In the genomic region with DNA sequence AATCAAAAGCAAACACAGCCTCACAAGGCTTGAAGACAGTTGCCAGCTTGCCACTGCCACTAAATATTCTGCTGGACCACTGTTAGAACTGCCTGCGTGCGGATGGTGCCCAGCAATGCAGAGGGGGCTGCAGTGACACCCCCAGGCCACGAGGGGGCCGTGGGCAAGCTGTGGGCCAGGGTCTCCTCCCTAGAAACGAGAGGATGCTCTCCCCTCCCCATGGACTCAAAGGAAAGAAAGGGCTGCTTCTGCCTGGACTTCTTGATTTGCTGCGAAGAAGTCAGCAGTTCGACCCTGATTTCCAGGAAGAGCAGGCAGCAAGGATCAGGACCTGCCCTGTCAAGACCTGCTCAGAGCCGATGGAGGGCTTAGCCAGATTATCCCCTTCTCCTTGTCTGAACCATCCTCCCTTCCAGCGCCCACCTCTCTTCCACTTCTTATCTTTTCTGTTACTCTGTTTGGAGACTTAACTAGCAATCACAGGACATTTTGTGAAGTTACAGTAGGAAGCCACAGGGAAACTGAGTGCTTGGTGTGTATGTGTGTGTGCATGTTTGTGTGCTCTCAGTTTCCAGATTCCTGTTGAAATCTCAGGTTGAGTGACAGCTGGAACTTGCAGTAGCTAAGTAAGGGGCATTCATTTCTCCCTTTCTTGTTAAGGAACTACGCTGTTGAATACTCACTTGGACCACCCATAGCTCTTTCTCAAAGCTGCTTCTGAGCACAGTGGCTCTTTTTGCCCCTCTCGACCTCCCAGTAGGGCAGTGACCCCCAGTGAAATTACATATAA, we compare ENCODE assay signal across 8 cellular contexts. TPM values are rescaled to one million over a fixed set of nuclear protein-coding genes. Genes with fewer than 3 reads are reported as not detected.
DNase-seq lines count a peak whose midpoint lies in the region; ATAC-seq and TF ChIP-seq lines count a peak whose summit lies in the region.

No MANE protein-coding gene starts in this region.

- ATAC-seq in SK-N-SH treated with all-trans-retinoic acid at 6 μM for 48 hours (peak; percentile 21; the same call in 1 of the 3 replicates), GM21515 (IDR thresholded peaks at IDR 0.05; ENCODE audit: unreplicated experiment) (no peak), HG02678 (IDR thresholded peaks at IDR 0.05; ENCODE audit: unreplicated experiment) (no peak)

- H3K4me3 ChIP-seq in HEK293 (ENCODE audit: low read depth, low read length): no peak overlapping the region

- no peak overlapping the region for H3K27ac ChIP-seq in HEK293 (ENCODE audit: extremely low read depth, low read depth, low read length)

- no peaks in the 10 kb centered on the region for H3K36me3 ChIP-seq in HEK293 (ENCODE audit: control insufficient read depth in 2 of 2, insufficient read depth in 1 of 2, low read length in 2 of 2)

- H3K27me3 Mint-ChIP-seq in brain: peaks cover 2% of the 10 kb centered on the region

- CTCF ChIA-PET in HEK293 (lab: Yijun Ruan, JAX): interaction anchor here (0.5 to 3.2 kb wide), 21 partner anchors 9 to 768 kb away, joined by 3 to 12 read pairs (median 4); no protein-coding TSS in a partner anchor

- peaks cover 64% of the 10 kb centered on the region for H3K4me1 Mint-ChIP-seq in brain

- TF ChIP-seq CTCF in HEK293 (tag by site-specific recombination; IDR thresholded peaks at IDR 0.05) (peak; percentile 81), brain (conservative IDR thresholded peaks at IDR 0.05) (peak; percentile 84 to 97)

- H3K9me3 Mint-ChIP-seq in brain: no peaks in the 10 kb centered on the region

- peak overlapping the region; percentile 84 to 93 (median 87) for H3K4me3 Mint-ChIP-seq in brain

- peak overlapping the region; percentile 72 to 91 (median 85) for H3K27ac Mint-ChIP-seq in brain

- DNase-seq in Ammon's horn (ENCODE audit: low spot score) (peak; percentile 75), islet precursor cell (peak; percentile 83)
- peak; percentile 58 for DNase-seq in stimulated activated CD4-positive, alpha-beta T cell treated with anti-CD3 and anti-CD28 coated beads, Interleukin-4, amount 100 ng/mL, for 1 hour

- H3K36me3 Mint-ChIP-seq in brain: no peaks in the 10 kb centered on the region

- POLR2A ChIA-PET in HEK293 (lab: Yijun Ruan, JAX): interaction anchor here (0.5 to 1.0 kb wide), 3 partner anchors 13 to 372 kb away, joined by 4 to 6 read pairs (median 4); a partner anchor contains a TSS

- no peaks in the 10 kb centered on the region; the same call in 1 of the 2 replicates for H3K4me1 ChIP-seq in HEK293 (ENCODE audit: control insufficient read depth, insufficient read depth, low read length)

- H3K9me3 ChIP-seq in HEK293 (ENCODE audit: control insufficient read depth, insufficient read depth, low read depth, low read length): no peaks in the 10 kb centered on the region

TF ChIP-seq in HEK293, 187 proteins besides CTCF, POLR2A, EP300 and RAD21 (continues in another document):
- no peak for TF ChIP-seq MZF1 (tag by site-specific recombination; IDR thresholded peaks at IDR 0.05; ENCODE audit: borderline replicate concordance)
- no peak for TF ChIP-seq ZNF624 (tag by site-specific recombination; IDR thresholded peaks at IDR 0.05)
- TF ChIP-seq SP7 (tag by site-specific recombination; IDR thresholded peaks at IDR 0.05): no peak
- TF ChIP-seq ZNF184 (tag by site-specific recombination; IDR thresholded peaks at IDR 0.05): no peak
- TF ChIP-seq, protein P1, sequence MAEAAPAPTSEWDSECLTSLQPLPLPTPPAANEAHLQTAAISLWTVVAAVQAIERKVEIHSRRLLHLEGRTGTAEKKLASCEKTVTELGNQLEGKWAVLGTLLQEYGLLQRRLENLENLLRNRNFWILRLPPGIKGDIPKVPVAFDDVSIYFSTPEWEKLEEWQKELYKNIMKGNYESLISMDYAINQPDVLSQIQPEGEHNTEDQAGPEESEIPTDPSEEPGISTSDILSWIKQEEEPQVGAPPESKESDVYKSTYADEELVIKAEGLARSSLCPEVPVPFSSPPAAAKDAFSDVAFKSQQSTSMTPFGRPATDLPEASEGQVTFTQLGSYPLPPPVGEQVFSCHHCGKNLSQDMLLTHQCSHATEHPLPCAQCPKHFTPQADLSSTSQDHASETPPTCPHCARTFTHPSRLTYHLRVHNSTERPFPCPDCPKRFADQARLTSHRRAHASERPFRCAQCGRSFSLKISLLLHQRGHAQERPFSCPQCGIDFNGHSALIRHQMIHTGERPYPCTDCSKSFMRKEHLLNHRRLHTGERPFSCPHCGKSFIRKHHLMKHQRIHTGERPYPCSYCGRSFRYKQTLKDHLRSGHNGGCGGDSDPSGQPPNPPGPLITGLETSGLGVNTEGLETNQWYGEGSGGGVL (tag by site-specific recombination; IDR thresholded peaks at IDR 0.05): no peak
- peak; percentile 46; the same call in 1 of the 2 replicates for TF ChIP-seq ZBTB17 (tag by site-specific recombination; IDR thresholded peaks at IDR 0.05)
- TF ChIP-seq ZNF404 (tag by site-specific recombination; IDR thresholded peaks at IDR 0.05): no peak
- TF ChIP-seq ZNF549 (tag by site-specific recombination; IDR thresholded peaks at IDR 0.05): no peak
- TF ChIP-seq, protein P2, sequence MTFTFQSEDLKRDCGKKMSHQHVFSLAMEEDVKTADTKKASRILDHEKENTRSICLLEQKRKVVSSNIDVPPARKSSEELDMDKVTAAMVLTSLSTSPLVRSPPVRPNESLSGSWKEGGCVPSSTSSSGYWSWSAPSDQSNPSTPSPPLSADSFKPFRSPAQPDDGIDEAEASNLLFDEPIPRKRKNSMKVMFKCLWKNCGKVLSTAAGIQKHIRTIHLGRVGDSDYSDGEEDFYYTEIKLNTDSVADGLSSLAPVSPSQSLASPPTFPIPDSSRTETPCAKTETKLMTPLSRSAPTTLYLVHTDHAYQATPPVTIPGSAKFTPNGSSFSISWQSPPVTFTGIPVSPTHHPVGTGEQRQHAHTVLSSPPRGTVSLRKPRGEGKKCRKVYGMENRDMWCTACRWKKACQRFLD (tag by site-specific recombination; IDR thresholded peaks at IDR 0.05): no peak
- no peak for TF ChIP-seq OSR2 (tag by site-specific recombination; IDR thresholded peaks at IDR 0.05)
- TF ChIP-seq ZBTB8A (tag by site-specific recombination; IDR thresholded peaks at IDR 0.05): peak; percentile 27; the same call in 1 of the 2 replicates
- no peak for TF ChIP-seq ZNF677 (tag by site-specific recombination; IDR thresholded peaks at IDR 0.05)

TF ChIP-seq in SK-N-SH treated with all-trans-retinoic acid at 6 μM for 48 hours, 23 proteins besides CTCF, POLR2A, EP300 and RAD21 (continues in another document):
- no peak for TF ChIP-seq TOX (CRISPR knock-in tag; IDR thresholded peaks at IDR 0.05; ENCODE audit: borderline replicate concordance)
- TF ChIP-seq, protein P3, sequence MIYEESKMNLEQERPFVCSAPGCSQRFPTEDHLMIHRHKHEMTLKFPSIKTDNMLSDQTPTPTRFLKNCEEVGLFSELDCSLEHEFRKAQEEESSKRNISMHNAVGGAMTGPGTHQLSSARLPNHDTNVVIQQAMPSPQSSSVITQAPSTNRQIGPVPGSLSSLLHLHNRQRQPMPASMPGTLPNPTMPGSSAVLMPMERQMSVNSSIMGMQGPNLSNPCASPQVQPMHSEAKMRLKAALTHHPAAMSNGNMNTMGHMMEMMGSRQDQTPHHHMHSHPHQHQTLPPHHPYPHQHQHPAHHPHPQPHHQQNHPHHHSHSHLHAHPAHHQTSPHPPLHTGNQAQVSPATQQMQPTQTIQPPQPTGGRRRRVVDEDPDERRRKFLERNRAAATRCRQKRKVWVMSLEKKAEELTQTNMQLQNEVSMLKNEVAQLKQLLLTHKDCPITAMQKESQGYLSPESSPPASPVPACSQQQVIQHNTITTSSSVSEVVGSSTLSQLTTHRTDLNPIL (CRISPR knock-in tag; IDR thresholded peaks at IDR 0.05; ENCODE audit: low read depth): no peak
- no peak for TF ChIP-seq ZC3H10 (CRISPR knock-in tag; IDR thresholded peaks at IDR 0.05)
- TF ChIP-seq OSR1 (CRISPR knock-in tag; IDR thresholded peaks at IDR 0.05): no peak
- TF ChIP-seq, protein P4, sequence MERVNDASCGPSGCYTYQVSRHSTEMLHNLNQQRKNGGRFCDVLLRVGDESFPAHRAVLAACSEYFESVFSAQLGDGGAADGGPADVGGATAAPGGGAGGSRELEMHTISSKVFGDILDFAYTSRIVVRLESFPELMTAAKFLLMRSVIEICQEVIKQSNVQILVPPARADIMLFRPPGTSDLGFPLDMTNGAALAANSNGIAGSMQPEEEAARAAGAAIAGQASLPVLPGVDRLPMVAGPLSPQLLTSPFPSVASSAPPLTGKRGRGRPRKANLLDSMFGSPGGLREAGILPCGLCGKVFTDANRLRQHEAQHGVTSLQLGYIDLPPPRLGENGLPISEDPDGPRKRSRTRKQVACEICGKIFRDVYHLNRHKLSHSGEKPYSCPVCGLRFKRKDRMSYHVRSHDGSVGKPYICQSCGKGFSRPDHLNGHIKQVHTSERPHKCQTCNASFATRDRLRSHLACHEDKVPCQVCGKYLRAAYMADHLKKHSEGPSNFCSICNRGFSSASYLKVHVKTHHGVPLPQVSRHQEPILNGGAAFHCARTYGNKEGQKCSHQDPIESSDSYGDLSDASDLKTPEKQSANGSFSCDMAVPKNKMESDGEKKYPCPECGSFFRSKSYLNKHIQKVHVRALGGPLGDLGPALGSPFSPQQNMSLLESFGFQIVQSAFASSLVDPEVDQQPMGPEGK (CRISPR knock-in tag; IDR thresholded peaks at IDR 0.05; ENCODE audit: borderline replicate concordance): no peak
- TF ChIP-seq GLIS3 (CRISPR knock-in tag; IDR thresholded peaks at IDR 0.05): no peak
- TF ChIP-seq, protein P5, sequence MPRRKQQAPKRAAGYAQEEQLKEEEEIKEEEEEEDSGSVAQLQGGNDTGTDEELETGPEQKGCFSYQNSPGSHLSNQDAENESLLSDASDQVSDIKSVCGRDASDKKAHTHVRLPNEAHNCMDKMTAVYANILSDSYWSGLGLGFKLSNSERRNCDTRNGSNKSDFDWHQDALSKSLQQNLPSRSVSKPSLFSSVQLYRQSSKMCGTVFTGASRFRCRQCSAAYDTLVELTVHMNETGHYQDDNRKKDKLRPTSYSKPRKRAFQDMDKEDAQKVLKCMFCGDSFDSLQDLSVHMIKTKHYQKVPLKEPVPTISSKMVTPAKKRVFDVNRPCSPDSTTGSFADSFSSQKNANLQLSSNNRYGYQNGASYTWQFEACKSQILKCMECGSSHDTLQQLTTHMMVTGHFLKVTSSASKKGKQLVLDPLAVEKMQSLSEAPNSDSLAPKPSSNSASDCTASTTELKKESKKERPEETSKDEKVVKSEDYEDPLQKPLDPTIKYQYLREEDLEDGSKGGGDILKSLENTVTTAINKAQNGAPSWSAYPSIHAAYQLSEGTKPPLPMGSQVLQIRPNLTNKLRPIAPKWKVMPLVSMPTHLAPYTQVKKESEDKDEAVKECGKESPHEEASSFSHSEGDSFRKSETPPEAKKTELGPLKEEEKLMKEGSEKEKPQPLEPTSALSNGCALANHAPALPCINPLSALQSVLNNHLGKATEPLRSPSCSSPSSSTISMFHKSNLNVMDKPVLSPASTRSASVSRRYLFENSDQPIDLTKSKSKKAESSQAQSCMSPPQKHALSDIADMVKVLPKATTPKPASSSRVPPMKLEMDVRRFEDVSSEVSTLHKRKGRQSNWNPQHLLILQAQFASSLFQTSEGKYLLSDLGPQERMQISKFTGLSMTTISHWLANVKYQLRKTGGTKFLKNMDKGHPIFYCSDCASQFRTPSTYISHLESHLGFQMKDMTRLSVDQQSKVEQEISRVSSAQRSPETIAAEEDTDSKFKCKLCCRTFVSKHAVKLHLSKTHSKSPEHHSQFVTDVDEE (CRISPR knock-in tag; IDR thresholded peaks at IDR 0.05): no peak
- TF ChIP-seq RARB (CRISPR knock-in tag; IDR thresholded peaks at IDR 0.05): no peak

RNA-seq across cellular contexts. Expression of a gene that starts 2.7 kb away (rescaled TPM):
- 56.4 TPM for polyA plus RNA-seq in brain (ENCODE audit: insufficient read depth, low read depth, low replicate concordance)
